Comparison of ENCODE assay signal across 19 cellular contexts in the genomic region with DNA sequence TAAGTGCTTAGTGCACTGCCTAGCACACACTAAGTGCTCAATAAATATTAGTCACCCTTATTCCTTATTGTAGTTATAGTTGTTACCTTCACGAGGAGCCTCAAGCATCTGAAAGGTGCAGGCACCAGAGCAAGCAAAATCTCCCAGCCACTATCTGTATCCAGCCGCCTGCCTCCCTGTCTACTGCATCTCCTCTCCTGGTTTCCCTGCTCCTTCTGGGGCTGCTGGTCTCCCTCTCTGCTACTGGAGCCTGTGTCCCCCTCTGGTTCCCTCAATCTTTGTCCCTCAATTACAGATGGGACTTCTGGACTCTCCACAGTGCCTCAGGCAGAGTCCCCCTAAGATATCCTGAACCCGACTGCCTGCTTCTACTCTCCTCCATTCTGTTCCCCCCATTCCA. TPM values are rescaled to one million over a fixed set of nuclear protein-coding genes. Genes with fewer than 3 reads are reported as not detected.
DNase-seq lines count a peak whose midpoint lies in the region; ATAC-seq and TF ChIP-seq lines count a peak whose summit lies in the region.
"Had no signal": no experiment of that assay in that cellular context is flagged by ENCODE, and none has a peak within 500 bp of the region (broad histone marks: within the 10 kb centered on the region; RNA-seq: fewer than 3 reads in every experiment).

No MANE protein-coding gene starts in this region.

- H3K36me3 ChIP-seq in right atrium auricular region, result no peaks in the 10 kb centered on the region
- no peaks in the 10 kb centered on the region for H3K36me3 ChIP-seq in neural progenitor cell
- H3K36me3 ChIP-seq: neutrophil had no signal

- DNase-seq in right atrium auricular region (ENCODE audit: low spot score) (no peak), left ventricle myocardium superior (no peak), neural progenitor cell (ENCODE audit: low spot score) (no peak), LoVo (ENCODE audit: low spot score) (no peak), GDM1 (lab: John Stamatoyannopoulos, UW) (no peak), DMS 273 (lab: John Stamatoyannopoulos, UW; ENCODE audit: unreplicated experiment) (no peak)
- DNase-seq: DMS 273 treated with DMSO at 0.1 percent for 48 hours; dorsolateral prefrontal cortex; GF-D8; GOT3; NCI-H187; NCI-H345; NK-92 treated with Interleukin-12 subunit alpha and Interleukin-12 subunit beta, amount 100 ng/mL, for 24 hours had no signal

- no peaks in the 10 kb centered on the region for H3K36me3 Mint-ChIP-seq in activated T-helper 17 cell treated with anti-CD3 and anti-CD28 coated beads, Interleukin-2, amount 50 U/mL, for 72 hours (ENCODE audit: low read depth)
- no peaks in the 10 kb centered on the region for H3K36me3 Mint-ChIP-seq in neural progenitor cell

- H3K4me3 ChIP-seq in right atrium auricular region (no peak overlapping the region), neural progenitor cell (no peak overlapping the region)
- H3K4me3 ChIP-seq: lung had no signal

- H3K4me3 Mint-ChIP-seq in activated T-helper 17 cell treated with anti-CD3 and anti-CD28 coated beads, Interleukin-2, amount 50 U/mL, for 72 hours, result peak overlapping the region; percentile 70
- no peak overlapping the region for H3K4me3 Mint-ChIP-seq in neural progenitor cell

- no peaks in the 10 kb centered on the region for H3K79me2 ChIP-seq in neural progenitor cell (ENCODE audit: low read depth)

- H3K4me2 ChIP-seq in neural progenitor cell, result peak overlapping the region; percentile 57

- peaks cover 0 to 21% of the 10 kb centered on the region in 2 donors for H3K9me3 ChIP-seq in right atrium auricular region
- peaks cover 18% of the 10 kb centered on the region for H3K9me3 ChIP-seq in neural progenitor cell (ENCODE audit: low read depth)
- H3K9me3 ChIP-seq: neutrophil had no signal

- H3K27ac ChIP-seq in right atrium auricular region (peak overlapping the region; percentile 77 to 78), neural progenitor cell (no peak overlapping the region)
- H3K27ac ChIP-seq: neutrophil had no signal

- H3K4me1 ChIP-seq in right atrium auricular region (peaks cover 0 to 39% of the 10 kb centered on the region in 2 donors), neural progenitor cell (peaks cover 4% of the 10 kb centered on the region)

- no peaks in the 10 kb centered on the region for H3K27me3 ChIP-seq in right atrium auricular region
- H3K27me3 ChIP-seq in neural progenitor cell, result no peaks in the 10 kb centered on the region
- H3K27me3 ChIP-seq: dorsolateral prefrontal cortex had no signal

- TF ChIP-seq CTCF in right atrium auricular region (IDR thresholded peaks at IDR 0.05) (no peak), neural progenitor cell (IDR thresholded peaks at IDR 0.05) (no peak)

- no peaks in the 10 kb centered on the region for H4K20me1 ChIP-seq in neural progenitor cell (ENCODE audit: low read depth)

- H3K9ac ChIP-seq in neural progenitor cell, result no peak overlapping the region

- ATAC-seq in left ventricle myocardium superior, result no peak
- ATAC-seq in activated T-helper 17 cell treated with anti-CD3 and anti-CD28 coated beads, Interleukin-2, amount 50 U/mL, for 72 hours (replicated peaks), result no peak

- no peaks in the 10 kb centered on the region for H3K27me3 Mint-ChIP-seq in activated T-helper 17 cell treated with anti-CD3 and anti-CD28 coated beads, Interleukin-2, amount 50 U/mL, for 72 hours
- H3K27me3 Mint-ChIP-seq in neural progenitor cell (ENCODE audit: insufficient read depth, low read depth), result peaks cover 1% of the 10 kb centered on the region

- peak overlapping the region; percentile 78 for H2AFZ ChIP-seq in neural progenitor cell (replicated peaks)

- H3F3A ChIP-seq in neural progenitor cell (ENCODE audit: low read depth), result peaks cover 7% of the 10 kb centered on the region

- H3K27ac Mint-ChIP-seq in activated T-helper 17 cell treated with anti-CD3 and anti-CD28 coated beads, Interleukin-2, amount 50 U/mL, for 72 hours, result peak overlapping the region; percentile 66
- H3K27ac Mint-ChIP-seq in neural progenitor cell, result peak overlapping the region; percentile 79

- peaks cover 5% of the 10 kb centered on the region for H3K9me3 Mint-ChIP-seq in activated T-helper 17 cell treated with anti-CD3 and anti-CD28 coated beads, Interleukin-2, amount 50 U/mL, for 72 hours
- peaks cover 20% of the 10 kb centered on the region for H3K9me3 Mint-ChIP-seq in neural progenitor cell

- H3K4me1 Mint-ChIP-seq in activated T-helper 17 cell treated with anti-CD3 and anti-CD28 coated beads, Interleukin-2, amount 50 U/mL, for 72 hours, result no peaks in the 10 kb centered on the region
- peaks cover 21% of the 10 kb centered on the region for H3K4me1 Mint-ChIP-seq in neural progenitor cell

- intact Hi-C loops in left ventricle myocardium superior (cut with micrococcal nuclease), result no loop called here

RNA-seq across cellular contexts. Expression of a gene that starts 18.8 kb away (rescaled TPM):
- total RNA-seq in right atrium auricular region (100 to 1,000 TPM; 208 to 223 TPM), left ventricle myocardium superior (9,164 TPM), neural progenitor cell (ENCODE audit: low replicate concordance) (not detected in 2 replicates)
- total RNA-seq in activated T-helper 17 cell treated with anti-CD3 and anti-CD28 coated beads, Interleukin-2, amount 50 U/mL, for 72 hours, result not detected
- total RNA-seq: activated CD8-positive, alpha-beta memory T cell treated with anti-CD3 and anti-CD28 coated beads for 36 hours; bronchial epithelial cell; glomerular endothelial cell had no signal

RNA-seq across cellular contexts. Expression of a gene that starts 33.1 kb away (rescaled TPM):
- total RNA-seq in right atrium auricular region, result 10 to 100 TPM in 1 of 2 donors, 1 to 10 TPM in 1; 7.2 to 10.1 TPM
- 13.0 TPM for total RNA-seq in left ventricle myocardium superior
- not detected for total RNA-seq in activated T-helper 17 cell treated with anti-CD3 and anti-CD28 coated beads, Interleukin-2, amount 50 U/mL, for 72 hours
- 0.43 TPM in 1 of 2 replicates, not detected in the other for total RNA-seq in neural progenitor cell (ENCODE audit: low replicate concordance)
- total RNA-seq: activated CD8-positive, alpha-beta memory T cell treated with anti-CD3 and anti-CD28 coated beads for 36 hours; bronchial epithelial cell; glomerular endothelial cell had no signal

Comparison
In these comparisons a context has a peak if more than half of its experiments do, and no peak if none do; other contexts are left out.
1. RNA of a gene that starts 18.8 kb away (total RNA-seq): 9,164 TPM in left ventricle myocardium superior (single experiment) and 208 to 223 TPM in right atrium auricular region; not detected in activated T-helper 17 cell treated with anti-CD3 and anti-CD28 coated beads, Interleukin-2, amount 50 U/mL, for 72 hours and not detected in neural progenitor cell; every median in the first group is over 100 times any median in the second.